ENCODE assay signal across 1 cellular context in genomic region chr10:51950371-51950995, GRCh38.
TF ChIP-seq lines count a peak whose summit lies in the region.

No MANE protein-coding gene starts in this region.

TF ChIP-seq in GM23338, 12 proteins besides CTCF, POLR2A, EP300 and RAD21 (continued from another document):
- TF ChIP-seq ETS1 (IDR thresholded peaks at IDR 0.05) (no peak), EZH2 (IDR thresholded peaks at IDR 0.05; ENCODE audit: low read depth, unreplicated experiment) (no peak), POLR2AphosphoS5 (IDR thresholded peaks at IDR 0.05; ENCODE audit: low read depth) (no peak), REST (IDR thresholded peaks at IDR 0.05; ENCODE audit: unreplicated experiment) (no peak), JUNB (IDR thresholded peaks at IDR 0.05; ENCODE audit: unreplicated experiment) (no peak), ZNF462 (CRISPR knock-in tag; IDR thresholded peaks at IDR 0.05) (no peak), STAT1 (IDR thresholded peaks at IDR 0.05; ENCODE audit: unreplicated experiment) (no peak)
